ENCODE assay signal across 10 cellular contexts in genomic region chr16:56192971-56193936, GRCh38. TPM values are rescaled to one million over a fixed set of nuclear protein-coding genes. Genes with fewer than 3 reads are reported as not detected.
DNase-seq lines count a peak whose midpoint lies in the region; ATAC-seq and TF ChIP-seq lines count a peak whose summit lies in the region.
"Had no signal": no experiment of that assay in that cellular context is flagged by ENCODE, and none has a peak within 500 bp of the region (broad histone marks: within the 10 kb centered on the region; RNA-seq: fewer than 3 reads in every experiment).

No MANE protein-coding gene starts in this region.

- peak overlapping the region; percentile 93; the same call in 1 of the 2 replicates for H3K4me3 ChIP-seq in PC-9
- peak overlapping the region; percentile 43 for H3K4me3 ChIP-seq in iPS-11a (ENCODE audit: low read depth, low read length)
- peak overlapping the region in 1 of 4 donors; percentile 5 for H3K4me3 ChIP-seq in adrenal gland

- peaks cover 81% of the 10 kb centered on the region for H3K27me3 Mint-ChIP-seq in activated T-cell treated with anti-CD3 and anti-CD28 coated beads, Interleukin-2, amount 50 U/mL, for 24 hours
- peaks cover 84% of the 10 kb centered on the region for H3K27me3 Mint-ChIP-seq in stimulated activated naive CD8-positive, alpha-beta T cell treated with anti-CD3 and anti-CD28 coated beads, Interleukin-15, amount 100 ng/mL, for 72 hours

- H3K36me3 ChIP-seq in PC-9 (ENCODE audit: low read depth) (no peaks in the 10 kb centered on the region), adrenal gland (replicated peaks in 1 of 2) (no peaks in the 10 kb centered on the region)

- H2AFZ ChIP-seq in PC-9 = no peak overlapping the region

- intact Hi-C loops in PC-9 (cut with micrococcal nuclease; ENCODE audit: unreplicated experiment) = no loop called here
- intact Hi-C loops in adrenal gland (cut with DNase I) = no loop called here

- peak overlapping the region; percentile 84 for H3K4me2 ChIP-seq in PC-9

- H3K4me3 Mint-ChIP-seq in activated T-cell treated with anti-CD3 and anti-CD28 coated beads, Interleukin-2, amount 50 U/mL, for 24 hours = peak overlapping the region; percentile 54
- H3K4me3 Mint-ChIP-seq in stimulated activated naive CD8-positive, alpha-beta T cell treated with anti-CD3 and anti-CD28 coated beads, Interleukin-15, amount 100 ng/mL, for 72 hours = peak overlapping the region; percentile 77 to 88

- no peaks in the 10 kb centered on the region for H3K9me3 ChIP-seq in PC-9 (ENCODE audit: insufficient read depth, low read depth)
- no peaks in the 10 kb centered on the region for H3K9me3 ChIP-seq in adrenal gland (replicated peaks in 1 of 3)

- peaks cover 6% of the 10 kb centered on the region; the same call in 1 of the 2 replicates for H3K79me2 ChIP-seq in PC-9 (ENCODE audit: low read depth)

- H3K27ac Mint-ChIP-seq in activated T-cell treated with anti-CD3 and anti-CD28 coated beads, Interleukin-2, amount 50 U/mL, for 24 hours = no peak overlapping the region
- H3K27ac Mint-ChIP-seq in stimulated activated naive CD8-positive, alpha-beta T cell treated with anti-CD3 and anti-CD28 coated beads, Interleukin-15, amount 100 ng/mL, for 72 hours = peak overlapping the region in 1 of 2 donors; percentile 79

- no peaks in the 10 kb centered on the region for H3K36me3 Mint-ChIP-seq in activated T-cell treated with anti-CD3 and anti-CD28 coated beads, Interleukin-2, amount 50 U/mL, for 24 hours (ENCODE audit: low read depth)

- CTCF ChIA-PET in PC-9 (lab: Charles Lee) = interaction anchor here (0.6 kb wide), 1 partner anchor 149 kb away, joined by 8 read pairs; no protein-coding TSS in a partner anchor
- CTCF ChIA-PET in HEK293T (lab: Yijun Ruan, JAX) = interaction anchor here (1.4 kb wide), 1 partner anchor 163 kb away, joined by 3 read pairs; no protein-coding TSS in a partner anchor

- H3K9me2 ChIP-seq in PC-9 (ENCODE audit: insufficient read depth) = no peaks in the 10 kb centered on the region

- no peak for TF ChIP-seq CTCF in PC-9 (conservative IDR thresholded peaks at IDR 0.05)
- TF ChIP-seq CTCF in adrenal gland (IDR thresholded peaks at IDR 0.05) = no peak

- no peak for DNase-seq in activated T-cell treated with anti-CD3 and anti-CD28 coated beads, Interleukin-2, amount 50 U/mL, for 24 hours
- no peak for DNase-seq in activated T-cell treated with anti-CD3 and anti-CD28 coated beads, Interleukin-2, amount 50 U/mL, for 1 hour
- DNase-seq in PC-9 = no peak
- no peak for DNase-seq in stimulated activated naive CD8-positive, alpha-beta T cell treated with anti-CD3 and anti-CD28 coated beads, Interleukin-15, amount 100 ng/mL, for 72 hours
- no peak for DNase-seq in HEK293T (ENCODE audit: extremely low spot score)
- DNase-seq in adrenal gland = no peak
- DNase-seq: foreskin fibroblast, MV-4-11 had no signal

- H3K9me3 Mint-ChIP-seq in activated T-cell treated with anti-CD3 and anti-CD28 coated beads, Interleukin-2, amount 50 U/mL, for 24 hours = no peaks in the 10 kb centered on the region
- H3K9me3 Mint-ChIP-seq in stimulated activated naive CD8-positive, alpha-beta T cell treated with anti-CD3 and anti-CD28 coated beads, Interleukin-15, amount 100 ng/mL, for 72 hours = no peaks in the 10 kb centered on the region

- H3F3A ChIP-seq in PC-9 (ENCODE audit: insufficient read depth, low read depth) = peaks cover 17% of the 10 kb centered on the region; the same call in 1 of the 2 replicates

- no peak for TF ChIP-seq POLR2A in adrenal gland (IDR thresholded peaks at IDR 0.05)

- H3K27me3 ChIP-seq in PC-9 (ENCODE audit: insufficient read depth, low read depth) = peaks cover 6% of the 10 kb centered on the region; the same call in 1 of the 2 replicates
- peaks cover 27% of the 10 kb centered on the region for H3K27me3 ChIP-seq in adrenal gland

- 10 to 17% (median 12%) methylated on average over 33 of the region's 33 CpGs for WGBS in adrenal gland, 4 donors

- peaks cover 19% of the 10 kb centered on the region for H3K4me1 ChIP-seq in PC-9 (replicated peaks; ENCODE audit: insufficient read depth)
- peaks cover 0 to 7% of the 10 kb centered on the region in 2 donors for H3K4me1 ChIP-seq in adrenal gland (replicated peaks in 1 of 2)

- H3K27ac ChIP-seq in PC-9 = no peak overlapping the region
- H3K27ac ChIP-seq in adrenal gland = peak overlapping the region in 1 of 5 donors; percentile 77

- no peaks in the 10 kb centered on the region for H4K20me1 ChIP-seq in PC-9 (ENCODE audit: insufficient read depth)

- POLR2A ChIA-PET in PC-9 (lab: Charles Lee; ENCODE audit: unreplicated experiment) (no interaction called here), HEK293T (lab: Yijun Ruan, JAX) (interaction anchor here (1.5 kb wide), 1 partner anchor 53 kb away, joined by 3 read pairs; no protein-coding TSS in a partner anchor)

- BruUV-seq in PC-9 (replicated peaks; lab: Mats Ljungman, UMichigan) = no TSS peak

- peaks cover 34% of the 10 kb centered on the region for H3K4me1 Mint-ChIP-seq in activated T-cell treated with anti-CD3 and anti-CD28 coated beads, Interleukin-2, amount 50 U/mL, for 24 hours (ENCODE audit: low read depth)
- H3K4me1 Mint-ChIP-seq in stimulated activated naive CD8-positive, alpha-beta T cell treated with anti-CD3 and anti-CD28 coated beads, Interleukin-15, amount 100 ng/mL, for 72 hours = peaks cover 38% of the 10 kb centered on the region

- ATAC-seq in stimulated activated naive CD8-positive, alpha-beta T cell treated with anti-CD3 and anti-CD28 coated beads, Interleukin-15, amount 100 ng/mL, for 72 hours = no peak
- ATAC-seq in GM21825 (IDR thresholded peaks at IDR 0.05; ENCODE audit: unreplicated experiment) = no peak

TF ChIP-seq in HEK293T, 16 proteins besides CTCF, POLR2A, EP300 and RAD21:
- TF ChIP-seq L3MBTL2 (conservative IDR thresholded peaks at IDR 0.05) (no peak), FOXM1 (IDR thresholded peaks at IDR 0.05; ENCODE audit: borderline replicate concordance) (no peak), ZNF384 (IDR thresholded peaks at IDR 0.05) (no peak), PKNOX1 (IDR thresholded peaks at IDR 0.05) (no peak), ELF4 (IDR thresholded peaks at IDR 0.05) (no peak), ARNT (IDR thresholded peaks at IDR 0.05) (no peak), HDGF (IDR thresholded peaks at IDR 0.05; ENCODE audit: borderline replicate concordance) (no peak), LEF1 (IDR thresholded peaks at IDR 0.05; ENCODE audit: borderline replicate concordance) (no peak), CTBP1 (IDR thresholded peaks at IDR 0.05; ENCODE audit: borderline replicate concordance) (no peak), FOXK2 (IDR thresholded peaks at IDR 0.05) (no peak), SUZ12 (IDR thresholded peaks at IDR 0.05) (no peak)
TF ChIP-seq in HEK293T: peak in this region for 0.

RNA-seq across cellular contexts. Expression of gene GNAO1, which starts 2.0 kb away (rescaled TPM):
- total RNA-seq in PC-9 (2021) (2.8 and 3.9 TPM in 2 replicates), adrenal gland (10 to 100 TPM in 2 of 8 donors, 1 to 10 TPM in 6; 2.1 to 15.7 (median 5.9) TPM)
- 10 to 100 TPM in 2 of 3 donors, 1 to 10 TPM in 1; 3.9 to 36.6 (median 13.5) TPM for polyA plus RNA-seq in adrenal gland
